ENCODE assay signal across 1 cellular context in the genomic region with DNA sequence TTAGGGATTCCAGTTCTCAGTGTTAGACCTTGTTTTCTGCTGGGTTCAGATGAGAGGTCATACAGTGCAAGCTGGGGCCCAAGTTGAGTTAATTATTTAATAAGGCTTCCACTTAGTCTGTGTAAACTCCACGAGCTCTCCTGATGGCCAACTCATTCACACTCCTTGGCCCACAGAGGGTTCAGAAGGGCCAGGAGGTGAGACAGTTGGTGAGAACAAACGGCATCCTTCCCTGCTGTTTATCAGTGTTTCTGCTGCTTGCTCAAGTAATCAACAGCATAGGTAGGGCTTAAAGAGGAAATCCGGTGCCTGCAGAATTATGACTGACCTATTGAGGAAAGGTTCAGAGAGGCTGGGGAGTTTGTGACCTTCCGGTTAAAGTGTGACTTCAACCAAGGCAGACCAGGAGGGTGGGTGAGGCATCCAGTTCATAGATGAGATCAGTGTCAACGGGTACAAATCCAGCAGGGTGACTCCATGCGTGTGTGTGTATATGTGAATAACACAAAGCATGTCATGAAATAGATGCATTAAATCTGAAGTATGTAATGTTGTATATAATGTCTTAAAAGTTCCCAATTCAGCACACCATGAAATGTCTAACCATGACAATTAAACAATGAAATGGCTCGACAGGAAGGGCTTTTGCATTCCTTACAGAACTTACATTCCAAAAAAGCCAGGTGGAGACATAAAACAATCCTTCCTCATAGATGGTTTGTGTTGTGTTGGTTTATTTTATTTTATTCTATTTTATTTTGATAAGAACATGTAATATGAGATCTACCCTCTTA.
TF ChIP-seq lines count a peak whose summit lies in the region.

No MANE protein-coding gene starts in this region.

TF ChIP-seq in HepG2, 621 proteins besides CTCF, POLR2A, EP300 and RAD21 (continued from another document and continues in another):
- TF ChIP-seq ZBTB8A (CRISPR knock-in tag; IDR thresholded peaks at IDR 0.05; ENCODE audit: borderline replicate concordance, low read depth) (peak; percentile 37; the same call in 1 of the 2 replicates), IKZF1 (IDR thresholded peaks at IDR 0.05) (no peak), FOSL2 (CRISPR knock-in tag; IDR thresholded peaks at IDR 0.05) (peak; percentile 92), ETV6 (CRISPR knock-in tag; conservative IDR thresholded peaks at IDR 0.05) (peak; percentile 88), BRCA1 (CRISPR knock-in tag; IDR thresholded peaks at IDR 0.05) (no peak), EEA1 (CRISPR knock-in tag; IDR thresholded peaks at IDR 0.05; ENCODE audit: borderline replicate concordance) (no peak), SRY (CRISPR knock-in tag; IDR thresholded peaks at IDR 0.05) (no peak), IRX3 (CRISPR knock-in tag; IDR thresholded peaks at IDR 0.05; ENCODE audit: borderline replicate concordance, low read depth) (no peak), ZNF761 (CRISPR knock-in tag; conservative IDR thresholded peaks at IDR 0.05) (peak; percentile 86; the same call in 1 of the 2 replicates), SMAD1 (CRISPR knock-in tag; IDR thresholded peaks at IDR 0.05; ENCODE audit: borderline replicate concordance, low read depth) (peak; percentile 64; the same call in 1 of the 2 replicates), YEATS2 (CRISPR knock-in tag; IDR thresholded peaks at IDR 0.05; ENCODE audit: borderline replicate concordance) (peak; percentile 81), ZBTB21 (CRISPR knock-in tag; IDR thresholded peaks at IDR 0.05) (peak; percentile 83), SNAI1 (CRISPR knock-in tag; IDR thresholded peaks at IDR 0.05; ENCODE audit: borderline replicate concordance) (no peak), STAG1 (CRISPR knock-in tag; IDR thresholded peaks at IDR 0.05) (no peak; the same call in none of the 2 replicates), SYNCRIP (IDR thresholded peaks at IDR 0.05; ENCODE audit: insufficient read depth, low read depth, low read length) (no peak), ZNF260 (CRISPR knock-in tag; IDR thresholded peaks at IDR 0.05; ENCODE audit: borderline replicate concordance, low read depth) (no peak), RFXAP (CRISPR knock-in tag; IDR thresholded peaks at IDR 0.05; ENCODE audit: borderline replicate concordance) (0 out of 2 replicates have a peak, but pooled peaks have one; percentile 59), KLF16 (CRISPR knock-in tag; IDR thresholded peaks at IDR 0.05) (peak in 1 of 2 experiments; percentile 88; a peak in 2 of 4 replicates), ZNF224 (CRISPR knock-in tag; IDR thresholded peaks at IDR 0.05) (0 out of 2 replicates have a peak, but pooled peaks have one; percentile 54), ZNF30 (CRISPR knock-in tag; IDR thresholded peaks at IDR 0.05) (no peak), REXO4 (CRISPR knock-in tag; IDR thresholded peaks at IDR 0.05; ENCODE audit: borderline replicate concordance) (no peak), PHF5A (CRISPR knock-in tag; IDR thresholded peaks at IDR 0.05; ENCODE audit: low read depth, unreplicated experiment) (peak; percentile 94), HNRNPH1 (optimal IDR thresholded peaks at IDR 0.05; ENCODE audit: low read depth, low read length) (no peak), ATM (IDR thresholded peaks at IDR 0.05; ENCODE audit: borderline replicate concordance) (no peak), SETDB1 (CRISPR knock-in tag; IDR thresholded peaks at IDR 0.05; ENCODE audit: borderline replicate concordance) (no peak), RFXANK (CRISPR knock-in tag; IDR thresholded peaks at IDR 0.05) (peak; percentile 93), YY1 (IDR thresholded peaks at IDR 0.05; ENCODE audit: insufficient read depth, insufficient replicate concordance, low read depth, low read length) (no peak), NFRKB (IDR thresholded peaks at IDR 0.05) (no peak), NBN (conservative IDR thresholded peaks at IDR 0.05) (no peak), SPEN (CRISPR knock-in tag; IDR thresholded peaks at IDR 0.05; ENCODE audit: low read depth) (peak; percentile 83; the same call in 1 of the 2 replicates), NFKB2 (CRISPR knock-in tag; IDR thresholded peaks at IDR 0.05; ENCODE audit: borderline replicate concordance) (no peak), POLR2AphosphoS2 (IDR thresholded peaks at IDR 0.05; ENCODE audit: low read depth, low read length) (no peak), ZNF256 (CRISPR knock-in tag; conservative IDR thresholded peaks at IDR 0.05) (no peak), MYNN (CRISPR knock-in tag; IDR thresholded peaks at IDR 0.05; ENCODE audit: low read depth) (no peak), MED8 (CRISPR knock-in tag; IDR thresholded peaks at IDR 0.05; ENCODE audit: insufficient replicate concordance) (peak; percentile 85), ZSCAN12 (CRISPR knock-in tag; IDR thresholded peaks at IDR 0.05) (peak; percentile 23; the same call in 1 of the 2 replicates), GABPA (IDR thresholded peaks at IDR 0.05; ENCODE audit: low read depth, low read length) (no peak; the same call in 1 of the 2 replicates), GABPA (CRISPR knock-in tag; IDR thresholded peaks at IDR 0.05; ENCODE audit: low read depth) (peak; percentile 91), GATAD2A (CRISPR knock-in tag; IDR thresholded peaks at IDR 0.05) (peak; percentile 99), WIZ (CRISPR knock-in tag; IDR thresholded peaks at IDR 0.05) (no peak), ZNF335 (CRISPR knock-in tag; IDR thresholded peaks at IDR 0.05) (0 out of 2 replicates have a peak, but pooled peaks have one; percentile 62), PLRG1 (conservative IDR thresholded peaks at IDR 0.05) (no peak), ZNF34 (CRISPR knock-in tag; IDR thresholded peaks at IDR 0.05; ENCODE audit: borderline replicate concordance) (peak; percentile 92; the same call in 1 of the 2 replicates), ZNF468 (CRISPR knock-in tag; IDR thresholded peaks at IDR 0.05) (no peak), CC2D1A (CRISPR knock-in tag; IDR thresholded peaks at IDR 0.05) (0 out of 2 replicates have a peak, but pooled peaks have one; percentile 74), SP1 (IDR thresholded peaks at IDR 0.05) (no peak), SP1 (CRISPR knock-in tag; IDR thresholded peaks at IDR 0.05) (no peak), CHCHD3 (CRISPR knock-in tag; IDR thresholded peaks at IDR 0.05) (no peak), ZNF367 (CRISPR knock-in tag; IDR thresholded peaks at IDR 0.05; ENCODE audit: borderline replicate concordance) (no peak)
- TF ChIP-seq, protein P1, sequence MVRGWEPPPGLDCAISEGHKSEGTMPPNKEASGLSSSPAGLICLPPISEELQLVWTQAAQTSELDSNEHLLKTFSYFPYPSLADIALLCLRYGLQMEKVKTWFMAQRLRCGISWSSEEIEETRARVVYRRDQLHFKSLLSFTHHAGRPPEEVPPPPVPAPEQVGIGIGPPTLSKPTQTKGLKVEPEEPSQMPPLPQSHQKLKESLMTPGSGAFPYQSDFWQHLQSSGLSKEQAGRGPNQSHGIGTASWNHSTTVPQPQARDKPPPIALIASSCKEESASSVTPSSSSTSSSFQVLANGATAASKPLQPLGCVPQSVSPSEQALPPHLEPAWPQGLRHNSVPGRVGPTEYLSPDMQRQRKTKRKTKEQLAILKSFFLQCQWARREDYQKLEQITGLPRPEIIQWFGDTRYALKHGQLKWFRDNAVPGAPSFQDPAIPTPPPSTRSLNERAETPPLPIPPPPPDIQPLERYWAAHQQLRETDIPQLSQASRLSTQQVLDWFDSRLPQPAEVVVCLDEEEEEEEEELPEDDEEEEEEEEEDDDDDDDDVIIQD (CRISPR knock-in tag; IDR thresholded peaks at IDR 0.05; ENCODE audit: low read depth), result peak; percentile 94
- TF ChIP-seq, protein P2, sequence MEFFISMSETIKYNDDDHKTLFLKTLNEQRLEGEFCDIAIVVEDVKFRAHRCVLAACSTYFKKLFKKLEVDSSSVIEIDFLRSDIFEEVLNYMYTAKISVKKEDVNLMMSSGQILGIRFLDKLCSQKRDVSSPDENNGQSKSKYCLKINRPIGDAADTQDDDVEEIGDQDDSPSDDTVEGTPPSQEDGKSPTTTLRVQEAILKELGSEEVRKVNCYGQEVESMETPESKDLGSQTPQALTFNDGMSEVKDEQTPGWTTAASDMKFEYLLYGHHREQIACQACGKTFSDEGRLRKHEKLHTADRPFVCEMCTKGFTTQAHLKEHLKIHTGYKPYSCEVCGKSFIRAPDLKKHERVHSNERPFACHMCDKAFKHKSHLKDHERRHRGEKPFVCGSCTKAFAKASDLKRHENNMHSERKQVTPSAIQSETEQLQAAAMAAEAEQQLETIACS (CRISPR knock-in tag; IDR thresholded peaks at IDR 0.05), result no peak
- TF ChIP-seq, protein P3, sequence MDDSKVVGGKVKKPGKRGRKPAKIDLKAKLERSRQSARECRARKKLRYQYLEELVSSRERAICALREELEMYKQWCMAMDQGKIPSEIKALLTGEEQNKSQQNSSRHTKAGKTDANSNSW (CRISPR knock-in tag; IDR thresholded peaks at IDR 0.05; ENCODE audit: borderline replicate concordance), result no peak
- TF ChIP-seq, protein P4, sequence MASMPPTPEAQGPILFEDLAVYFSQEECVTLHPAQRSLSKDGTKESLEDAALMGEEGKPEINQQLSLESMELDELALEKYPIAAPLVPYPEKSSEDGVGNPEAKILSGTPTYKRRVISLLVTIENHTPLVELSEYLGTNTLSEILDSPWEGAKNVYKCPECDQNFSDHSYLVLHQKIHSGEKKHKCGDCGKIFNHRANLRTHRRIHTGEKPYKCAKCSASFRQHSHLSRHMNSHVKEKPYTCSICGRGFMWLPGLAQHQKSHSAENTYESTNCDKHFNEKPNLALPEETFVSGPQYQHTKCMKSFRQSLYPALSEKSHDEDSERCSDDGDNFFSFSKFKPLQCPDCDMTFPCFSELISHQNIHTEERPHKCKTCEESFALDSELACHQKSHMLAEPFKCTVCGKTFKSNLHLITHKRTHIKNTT (CRISPR knock-in tag; IDR thresholded peaks at IDR 0.05), result no peak
- TF ChIP-seq, protein P5, sequence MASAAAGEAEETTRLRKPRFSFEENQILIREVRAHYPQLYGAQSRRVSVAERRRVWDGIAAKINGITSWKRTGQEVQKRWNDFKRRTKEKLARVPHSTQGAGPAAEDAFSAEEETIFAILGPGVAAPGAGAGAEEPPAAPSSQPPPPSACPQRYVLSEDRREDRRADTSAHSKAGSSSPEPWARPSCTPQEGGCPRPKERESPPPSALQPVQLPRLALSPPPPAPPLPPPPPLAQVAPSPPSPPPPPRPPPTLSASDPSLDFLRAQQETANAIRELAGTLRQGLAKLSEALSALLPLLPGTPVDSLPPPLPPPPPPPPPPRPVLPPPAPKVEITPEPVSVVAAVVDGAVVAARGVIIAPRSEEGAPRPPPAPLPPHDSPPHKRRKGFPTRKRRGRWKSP (CRISPR knock-in tag; IDR thresholded peaks at IDR 0.05), result peak; percentile 94
- TF ChIP-seq, protein P6, sequence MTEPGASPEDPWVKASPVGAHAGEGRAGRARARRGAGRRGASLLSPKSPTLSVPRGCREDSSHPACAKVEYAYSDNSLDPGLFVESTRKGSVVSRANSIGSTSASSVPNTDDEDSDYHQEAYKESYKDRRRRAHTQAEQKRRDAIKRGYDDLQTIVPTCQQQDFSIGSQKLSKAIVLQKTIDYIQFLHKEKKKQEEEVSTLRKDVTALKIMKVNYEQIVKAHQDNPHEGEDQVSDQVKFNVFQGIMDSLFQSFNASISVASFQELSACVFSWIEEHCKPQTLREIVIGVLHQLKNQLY (CRISPR knock-in tag; IDR thresholded peaks at IDR 0.05), result peak; percentile 96
- TF ChIP-seq, protein P7, sequence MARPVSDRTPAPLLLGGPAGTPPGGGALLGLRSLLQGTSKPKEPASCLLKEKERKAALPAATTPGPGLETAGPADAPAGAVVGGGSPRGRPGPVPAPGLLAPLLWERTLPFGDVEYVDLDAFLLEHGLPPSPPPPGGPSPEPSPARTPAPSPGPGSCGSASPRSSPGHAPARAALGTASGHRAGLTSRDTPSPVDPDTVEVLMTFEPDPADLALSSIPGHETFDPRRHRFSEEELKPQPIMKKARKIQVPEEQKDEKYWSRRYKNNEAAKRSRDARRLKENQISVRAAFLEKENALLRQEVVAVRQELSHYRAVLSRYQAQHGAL (CRISPR knock-in tag; IDR thresholded peaks at IDR 0.05; ENCODE audit: not compliant biosample characterization), result no peak
- TF ChIP-seq, protein P8, sequence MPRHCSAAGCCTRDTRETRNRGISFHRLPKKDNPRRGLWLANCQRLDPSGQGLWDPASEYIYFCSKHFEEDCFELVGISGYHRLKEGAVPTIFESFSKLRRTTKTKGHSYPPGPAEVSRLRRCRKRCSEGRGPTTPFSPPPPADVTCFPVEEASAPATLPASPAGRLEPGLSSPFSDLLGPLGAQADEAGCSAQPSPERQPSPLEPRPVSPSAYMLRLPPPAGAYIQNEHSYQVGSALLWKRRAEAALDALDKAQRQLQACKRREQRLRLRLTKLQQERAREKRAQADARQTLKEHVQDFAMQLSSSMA (CRISPR knock-in tag; IDR thresholded peaks at IDR 0.05), result 0 out of 2 replicates have a peak, but pooled peaks have one; percentile 47
- TF ChIP-seq, protein P9, sequence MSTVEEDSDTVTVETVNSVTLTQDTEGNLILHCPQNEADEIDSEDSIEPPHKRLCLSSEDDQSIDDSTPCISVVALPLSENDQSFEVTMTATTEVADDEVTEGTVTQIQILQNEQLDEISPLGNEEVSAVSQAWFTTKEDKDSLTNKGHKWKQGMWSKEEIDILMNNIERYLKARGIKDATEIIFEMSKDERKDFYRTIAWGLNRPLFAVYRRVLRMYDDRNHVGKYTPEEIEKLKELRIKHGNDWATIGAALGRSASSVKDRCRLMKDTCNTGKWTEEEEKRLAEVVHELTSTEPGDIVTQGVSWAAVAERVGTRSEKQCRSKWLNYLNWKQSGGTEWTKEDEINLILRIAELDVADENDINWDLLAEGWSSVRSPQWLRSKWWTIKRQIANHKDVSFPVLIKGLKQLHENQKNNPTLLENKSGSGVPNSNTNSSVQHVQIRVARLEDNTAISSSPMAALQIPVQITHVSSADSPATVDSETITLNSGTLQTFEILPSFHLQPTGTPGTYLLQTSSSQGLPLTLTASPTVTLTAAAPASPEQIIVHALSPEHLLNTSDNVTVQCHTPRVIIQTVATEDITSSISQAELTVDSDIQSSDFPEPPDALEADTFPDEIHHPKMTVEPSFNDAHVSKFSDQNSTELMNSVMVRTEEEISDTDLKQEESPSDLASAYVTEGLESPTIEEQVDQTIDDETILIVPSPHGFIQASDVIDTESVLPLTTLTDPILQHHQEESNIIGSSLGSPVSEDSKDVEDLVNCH (CRISPR knock-in tag; IDR thresholded peaks at IDR 0.05), result peak; percentile 92; the same call in 1 of the 2 replicates
- TF ChIP-seq, protein P10, sequence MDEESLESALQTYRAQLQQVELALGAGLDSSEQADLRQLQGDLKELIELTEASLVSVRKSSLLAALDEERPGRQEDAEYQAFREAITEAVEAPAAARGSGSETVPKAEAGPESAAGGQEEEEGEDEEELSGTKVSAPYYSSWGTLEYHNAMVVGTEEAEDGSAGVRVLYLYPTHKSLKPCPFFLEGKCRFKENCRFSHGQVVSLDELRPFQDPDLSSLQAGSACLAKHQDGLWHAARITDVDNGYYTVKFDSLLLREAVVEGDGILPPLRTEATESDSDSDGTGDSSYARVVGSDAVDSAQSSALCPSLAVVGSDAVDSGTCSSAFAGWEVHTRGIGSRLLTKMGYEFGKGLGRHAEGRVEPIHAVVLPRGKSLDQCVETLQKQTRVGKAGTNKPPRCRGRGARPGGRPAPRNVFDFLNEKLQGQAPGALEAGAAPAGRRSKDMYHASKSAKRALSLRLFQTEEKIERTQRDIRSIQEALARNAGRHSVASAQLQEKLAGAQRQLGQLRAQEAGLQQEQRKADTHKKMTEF (CRISPR knock-in tag; IDR thresholded peaks at IDR 0.05), result peak; percentile 96
